In the genomic region with DNA sequence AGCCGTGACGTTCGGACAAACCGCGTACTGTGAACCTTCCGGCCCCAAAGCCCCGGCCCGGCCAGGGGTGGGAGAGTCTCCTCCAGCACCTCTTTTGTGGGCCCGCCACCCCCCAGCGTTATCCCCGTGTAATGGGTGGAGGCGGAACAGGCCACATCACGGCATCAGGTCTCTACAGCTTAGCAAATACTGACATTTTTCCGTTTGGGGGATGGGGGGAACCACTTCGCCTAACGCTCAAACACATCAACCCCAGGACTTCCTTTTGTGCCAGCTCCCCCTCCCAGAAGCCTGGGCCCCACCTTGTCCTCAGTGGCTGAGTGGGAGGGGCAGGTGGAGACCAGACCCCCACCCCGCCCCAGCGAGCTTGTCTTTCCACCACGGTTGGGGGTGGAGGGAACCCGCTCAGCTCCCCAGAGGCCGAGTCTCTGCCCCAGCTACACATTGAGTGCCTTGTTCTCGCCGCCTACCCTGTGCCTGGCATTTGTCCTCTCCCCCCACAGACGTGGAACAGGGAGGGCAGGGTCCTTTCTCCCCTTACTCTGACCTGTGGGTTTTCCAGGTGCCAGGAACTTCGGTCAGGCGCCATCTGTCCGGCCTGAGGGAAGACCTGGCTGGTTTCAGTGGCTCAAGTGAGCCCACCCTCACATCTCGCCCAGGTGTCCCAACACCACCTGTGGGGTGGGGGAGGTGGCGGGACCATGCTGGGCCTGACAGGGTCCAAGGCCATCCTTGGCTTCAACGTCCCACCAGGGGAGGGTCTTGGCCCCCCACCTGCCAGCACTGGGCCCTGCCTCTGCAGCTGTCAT, we compare ENCODE assay signal across 1 cellular context.
A peak's percentile ranks its signal among the peaks of the same experiment; 100 is the strongest.
TF ChIP-seq lines count a peak whose summit lies in the region.

No MANE protein-coding gene starts in this region.

TF ChIP-seq in H1, 55 proteins besides CTCF, POLR2A, EP300 and RAD21:
- TF ChIP-seq ZNF274 (IDR thresholded peaks at IDR 0.05; ENCODE audit: borderline replicate concordance, extremely low read depth, low read length): no peak
- no peak for TF ChIP-seq NANOG (IDR thresholded peaks at IDR 0.05; ENCODE audit: insufficient read depth, low read depth, low read length, poor library complexity, severe bottlenecking)
- no peak for TF ChIP-seq FOSL1 (IDR thresholded peaks at IDR 0.05; ENCODE audit: insufficient read depth, low read depth, low read length)
- TF ChIP-seq POLR2AphosphoS5 (IDR thresholded peaks at IDR 0.05; ENCODE audit: low read depth, low read length): peak; percentile 37; the same call in 1 of the 2 replicates
- TF ChIP-seq MAFK (IDR thresholded peaks at IDR 0.05; ENCODE audit: low read depth, low read length): no peak
- no peak for TF ChIP-seq TCF12 (IDR thresholded peaks at IDR 0.05; ENCODE audit: low read depth, low read length)
- TF ChIP-seq RBBP5 (IDR thresholded peaks at IDR 0.05; ENCODE audit: borderline replicate concordance, low read depth, low read length): no peak
- TF ChIP-seq KDM5A (IDR thresholded peaks at IDR 0.05; ENCODE audit: low read length): no peak
- no peak for TF ChIP-seq CBX8 (IDR thresholded peaks at IDR 0.05; ENCODE audit: borderline replicate concordance, low read depth, low read length)
